In the genomic region with DNA sequence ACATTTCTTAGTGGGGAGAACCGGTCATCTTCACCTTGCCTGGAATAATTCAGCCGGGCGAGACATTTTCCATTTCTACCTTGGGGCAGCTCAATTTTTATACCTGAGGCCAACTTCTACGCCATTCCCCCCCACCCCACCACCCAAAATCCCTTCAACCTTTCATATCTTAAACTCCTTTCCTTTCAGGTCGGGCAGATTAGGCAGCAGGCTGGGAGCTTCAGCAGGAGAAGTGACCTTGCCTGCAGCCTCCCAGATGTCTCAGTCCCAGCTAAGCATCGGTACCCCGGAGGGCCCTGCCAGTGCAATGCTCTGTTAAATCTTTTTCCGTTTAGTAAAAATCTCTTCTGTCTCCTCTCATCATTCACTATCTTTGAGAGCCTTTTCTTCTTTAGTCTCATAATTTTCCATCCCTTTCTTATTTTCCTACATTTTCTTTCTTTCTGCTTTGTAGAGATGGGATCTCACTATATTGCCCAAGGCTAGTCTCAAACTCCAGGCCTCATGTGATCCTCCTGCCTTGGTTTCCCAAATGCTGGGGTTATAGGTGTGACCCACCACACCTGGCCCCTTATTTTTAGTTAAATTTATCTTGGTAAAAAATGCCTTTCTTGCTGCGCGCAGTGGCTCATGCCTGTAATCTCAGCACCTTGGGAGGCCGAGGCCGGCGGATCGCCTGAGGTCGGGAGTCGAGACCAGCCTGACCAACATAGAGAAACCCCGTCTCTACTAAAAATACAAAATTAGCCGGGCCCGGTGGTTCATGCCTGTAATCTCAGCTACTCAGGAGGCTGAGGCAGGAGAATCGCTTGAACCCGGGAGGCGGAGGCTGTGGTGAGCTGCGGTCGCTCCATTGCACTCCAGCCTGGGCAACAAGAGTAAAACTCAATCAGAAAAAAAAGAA, we compare ENCODE assay signal across 1 cellular context.
TF ChIP-seq lines count a peak whose summit lies in the region.

No MANE protein-coding gene starts in this region.

TF ChIP-seq in HepG2, 621 proteins besides CTCF, POLR2A, EP300 and RAD21 (continued from another document):
- TF ChIP-seq, protein P1, sequence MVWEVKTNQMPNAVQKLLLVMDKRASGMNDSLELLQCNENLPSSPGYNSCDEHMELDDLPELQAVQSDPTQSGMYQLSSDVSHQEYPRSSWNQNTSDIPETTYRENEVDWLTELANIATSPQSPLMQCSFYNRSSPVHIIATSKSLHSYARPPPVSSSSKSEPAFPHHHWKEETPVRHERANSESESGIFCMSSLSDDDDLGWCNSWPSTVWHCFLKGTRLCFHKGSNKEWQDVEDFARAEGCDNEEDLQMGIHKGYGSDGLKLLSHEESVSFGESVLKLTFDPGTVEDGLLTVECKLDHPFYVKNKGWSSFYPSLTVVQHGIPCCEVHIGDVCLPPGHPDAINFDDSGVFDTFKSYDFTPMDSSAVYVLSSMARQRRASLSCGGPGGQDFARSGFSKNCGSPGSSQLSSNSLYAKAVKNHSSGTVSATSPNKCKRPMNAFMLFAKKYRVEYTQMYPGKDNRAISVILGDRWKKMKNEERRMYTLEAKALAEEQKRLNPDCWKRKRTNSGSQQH (CRISPR knock-in tag; IDR thresholded peaks at IDR 0.05; ENCODE audit: low read depth): no peak
- 0 out of 2 replicates have a peak, but pooled peaks have one; percentile 22 for TF ChIP-seq KMT2A (CRISPR knock-in tag; IDR thresholded peaks at IDR 0.05)
- peak; percentile 38; the same call in 1 of the 2 replicates for TF ChIP-seq ZNF687 (CRISPR knock-in tag; IDR thresholded peaks at IDR 0.05)
- no peak for TF ChIP-seq DNMT3B (CRISPR knock-in tag; conservative IDR thresholded peaks at IDR 0.05)
- 0 out of 2 replicates have a peak, but pooled peaks have one; percentile 7 for TF ChIP-seq ZBTB7B (CRISPR knock-in tag; IDR thresholded peaks at IDR 0.05)
- TF ChIP-seq, protein P2, sequence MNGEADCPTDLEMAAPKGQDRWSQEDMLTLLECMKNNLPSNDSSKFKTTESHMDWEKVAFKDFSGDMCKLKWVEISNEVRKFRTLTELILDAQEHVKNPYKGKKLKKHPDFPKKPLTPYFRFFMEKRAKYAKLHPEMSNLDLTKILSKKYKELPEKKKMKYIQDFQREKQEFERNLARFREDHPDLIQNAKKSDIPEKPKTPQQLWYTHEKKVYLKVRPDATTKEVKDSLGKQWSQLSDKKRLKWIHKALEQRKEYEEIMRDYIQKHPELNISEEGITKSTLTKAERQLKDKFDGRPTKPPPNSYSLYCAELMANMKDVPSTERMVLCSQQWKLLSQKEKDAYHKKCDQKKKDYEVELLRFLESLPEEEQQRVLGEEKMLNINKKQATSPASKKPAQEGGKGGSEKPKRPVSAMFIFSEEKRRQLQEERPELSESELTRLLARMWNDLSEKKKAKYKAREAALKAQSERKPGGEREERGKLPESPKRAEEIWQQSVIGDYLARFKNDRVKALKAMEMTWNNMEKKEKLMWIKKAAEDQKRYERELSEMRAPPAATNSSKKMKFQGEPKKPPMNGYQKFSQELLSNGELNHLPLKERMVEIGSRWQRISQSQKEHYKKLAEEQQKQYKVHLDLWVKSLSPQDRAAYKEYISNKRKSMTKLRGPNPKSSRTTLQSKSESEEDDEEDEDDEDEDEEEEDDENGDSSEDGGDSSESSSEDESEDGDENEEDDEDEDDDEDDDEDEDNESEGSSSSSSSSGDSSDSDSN (CRISPR knock-in tag; IDR thresholded peaks at IDR 0.05): 0 out of 2 replicates have a peak, but pooled peaks have one; percentile 21
